In genomic region chr12:105330283-105330937, GRCh38 we compare ENCODE assay signal across 8 cellular contexts. TPM values are rescaled to one million over a fixed set of nuclear protein-coding genes. Genes with fewer than 3 reads are reported as not detected.
DNase-seq lines count a peak whose midpoint lies in the region; ATAC-seq and TF ChIP-seq lines count a peak whose summit lies in the region.

TSS of gene C12orf75 (plus strand) at chr12:105330691. CDS start at chr12:105330892, 201 bp downstream.

- no peaks in the 10 kb centered on the region for H3K27me3 Mint-ChIP-seq in activated naive CD4-positive, alpha-beta T cell treated with anti-CD3 and anti-CD28 coated beads for 36 hours (ENCODE audit: low read depth)

- intact Hi-C loops in activated naive CD4-positive, alpha-beta T cell treated with anti-CD3 and anti-CD28 coated beads for 36 hours (cut with micrococcal nuclease): loop anchor here (1.0 to 10.0 kb wide), 7 partner anchors 94 to 1486 kb away; partner anchors contain the start of genes APPL2, CKAP4, NOPCHAP1 and NT5DC3

- in situ Hi-C loops in SK-MEL-5 (cut with HindIII; ENCODE audit: low pct_unique_long_range_greater_than_20kb, low sequenced_read_pairs): no loop called here

- H3K4me1 ChIP-seq in osteoblast (ENCODE audit: insufficient read depth, low read length) (peaks cover 53% of the 10 kb centered on the region), thoracic aorta (ENCODE audit: control insufficient read depth in 1 of 2, low read depth in 2 of 2) (peaks cover 25 to 40% of the 10 kb centered on the region in 2 donors)

- H3K4me3 Mint-ChIP-seq in activated naive CD4-positive, alpha-beta T cell treated with anti-CD3 and anti-CD28 coated beads for 36 hours: peak within 1 kb of the TSS; percentile 76

- POLR2A ChIA-PET in HEK293T (lab: Yijun Ruan, JAX): interaction anchor here (0.6 to 1.9 kb wide), 2 partner anchors 23 to 94 kb away, joined by 3 to 6 read pairs; partner anchors contain the start of gene APPL2

- no peaks in the 10 kb centered on the region for H3K36me3 Mint-ChIP-seq in activated naive CD4-positive, alpha-beta T cell treated with anti-CD3 and anti-CD28 coated beads for 36 hours (ENCODE audit: low read depth)

- peak within 1 kb of the TSS; percentile 72 for H2AFZ ChIP-seq in osteoblast (ENCODE audit: low read length)

- H3K27ac ChIP-seq in osteoblast (ENCODE audit: low read depth, low read length) (peak within 1 kb of the TSS; percentile 75), thoracic aorta (peak within 1 kb of the TSS; percentile 50 to 62)

- H3K4me2 ChIP-seq in osteoblast (ENCODE audit: insufficient read depth, low read length): peak within 1 kb of the TSS; percentile 88

- H3K4me3 ChIP-seq in GM08714 (ENCODE audit: low read length) (peak within 1 kb of the TSS; percentile 79), osteoblast (ENCODE audit: insufficient read depth, low read length) (peak within 1 kb of the TSS; percentile 83), thoracic aorta (peak within 1 kb of the TSS; percentile 90)

- H3K9me3 Mint-ChIP-seq in activated naive CD4-positive, alpha-beta T cell treated with anti-CD3 and anti-CD28 coated beads for 36 hours: no peaks in the 10 kb centered on the region

- peaks cover 45% of the 10 kb centered on the region for H3K79me2 ChIP-seq in osteoblast (ENCODE audit: insufficient read depth, low read length)

- peaks cover 35% of the 10 kb centered on the region for H3K4me1 Mint-ChIP-seq in activated naive CD4-positive, alpha-beta T cell treated with anti-CD3 and anti-CD28 coated beads for 36 hours (ENCODE audit: low read depth)

- peak; percentile 87 for DNase-seq in HEK293T (ENCODE audit: extremely low spot score)
- DNase-seq in MV-4-11 (lab: John Stamatoyannopoulos, UW): peak; percentile 44
- peak; percentile 47 for DNase-seq in SK-MEL-5 (ENCODE audit: low read depth, low spot score)
- DNase-seq in activated naive CD4-positive, alpha-beta T cell treated with anti-CD3 and anti-CD28 coated beads for 36 hours: peak; percentile 86
- peak; percentile 46 for DNase-seq in globus pallidus (ENCODE audit: low spot score)
- DNase-seq in osteoblast (ENCODE audit: insufficient read length, low spot score, missing footprints): peak; percentile 98
- DNase-seq in thoracic aorta (ENCODE audit: low spot score): no peak

- no peaks in the 10 kb centered on the region for H4K20me1 ChIP-seq in osteoblast (ENCODE audit: insufficient read depth, low read length)

- H3K27me3 ChIP-seq in osteoblast (ENCODE audit: insufficient read depth, low read length) (no peaks in the 10 kb centered on the region), thoracic aorta (replicated peaks; ENCODE audit: insufficient read depth) (no peaks in the 10 kb centered on the region)

- H3K9me3 ChIP-seq in osteoblast (ENCODE audit: low read depth, low read length) (no peaks in the 10 kb centered on the region), thoracic aorta (no peaks in the 10 kb centered on the region)

- TF ChIP-seq CTCF in osteoblast (IDR thresholded peaks at IDR 0.05; ENCODE audit: extremely low read depth, low read depth, low read length) (no peak), thoracic aorta (IDR thresholded peaks at IDR 0.05) (no peak)

- CTCF ChIA-PET in HEK293T (lab: Yijun Ruan, JAX): no interaction called here
- CTCF ChIA-PET in activated naive CD4-positive, alpha-beta T cell treated with anti-CD3 and anti-CD28 coated beads for 36 hours (lab: Charles Lee): no interaction called here

- peak; percentile 24 for ATAC-seq in thoracic aorta (ENCODE audit: insufficient number of reproducible peaks, low FRiP score, low read depth)

- H3K36me3 ChIP-seq in osteoblast (ENCODE audit: insufficient read depth, low read length): no peaks in the 10 kb centered on the region
- H3K36me3 ChIP-seq in thoracic aorta: no peaks in the 10 kb centered on the region

- peak within 1 kb of the TSS; percentile 14 for H3K27ac Mint-ChIP-seq in activated naive CD4-positive, alpha-beta T cell treated with anti-CD3 and anti-CD28 coated beads for 36 hours

TF ChIP-seq in HEK293T, 16 proteins besides CTCF, POLR2A, EP300 and RAD21:
- TF ChIP-seq CTBP1 (IDR thresholded peaks at IDR 0.05; ENCODE audit: borderline replicate concordance): peak; percentile 59; the same call in 1 of the 2 replicates
- no peak for TF ChIP-seq HDGF (IDR thresholded peaks at IDR 0.05; ENCODE audit: borderline replicate concordance)

RNA-seq across cellular contexts. Expression of gene C12orf75, which starts in this region (rescaled TPM):
- total RNA-seq in SK-MEL-5 (2014; rRNA removed; shearing (Covaris generic)): 2.1 and 4.2 TPM in 2 replicates
- 1.5 and 2.1 TPM in 2 replicates for polyA plus RNA-seq in SK-MEL-5 (2015; cell fraction: cytosol; rRNA removed)
- polyA plus RNA-seq in SK-MEL-5 (2015; cell fraction: nucleus; rRNA removed): not detected in 2 replicates
- total RNA-seq in activated naive CD4-positive, alpha-beta T cell treated with anti-CD3 and anti-CD28 coated beads for 36 hours: 10 to 100 TPM; 41.1 to 48.5 TPM
- 48.5 and 58.0 TPM in 2 replicates for total RNA-seq in osteoblast
- 10 to 100 TPM; 80.4 to 91.9 TPM for total RNA-seq in thoracic aorta
